29 cellular contexts compared by ENCODE assay signal in the genomic region with DNA sequence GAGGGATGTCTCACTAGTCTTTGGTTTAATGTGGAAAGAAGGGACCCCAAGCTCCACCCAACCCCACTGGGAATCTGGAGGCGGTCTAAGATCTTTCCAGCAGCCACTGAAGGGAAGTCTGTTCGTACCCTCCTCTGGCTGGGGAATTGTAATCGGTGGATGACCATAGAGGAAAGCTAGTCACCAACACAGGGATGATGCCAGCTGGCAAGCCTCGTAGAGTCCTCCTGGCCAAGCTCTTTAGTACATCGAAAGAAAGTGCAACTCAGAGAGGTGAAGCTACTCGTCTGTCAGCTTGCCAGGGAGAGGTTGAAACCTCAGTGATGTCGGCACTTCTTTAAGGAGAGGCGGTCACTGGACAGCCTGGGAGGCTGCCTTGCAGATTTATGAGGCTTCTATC. TPM values are rescaled to one million over a fixed set of nuclear protein-coding genes. Genes with fewer than 3 reads are reported as not detected.
DNase-seq lines count a peak whose midpoint lies in the region; ATAC-seq and TF ChIP-seq lines count a peak whose summit lies in the region.
"Had no signal": no experiment of that assay in that cellular context is flagged by ENCODE, and none has a peak within 500 bp of the region (broad histone marks: within the 10 kb centered on the region; RNA-seq: fewer than 3 reads in every experiment).

No MANE protein-coding gene starts in this region.

- H3K27me3 ChIP-seq in left ventricle myocardium inferior (ENCODE audit: low read depth) = no peaks in the 10 kb centered on the region
- H3K27me3 ChIP-seq in smooth muscle cell (ENCODE audit: low read depth) = no peaks in the 10 kb centered on the region
- H3K27me3 ChIP-seq: BLaER1 treated with 17β-estradiol and CSF1 and Interleukin-3, amounts not matched to agents 10 nM and 100 nM; gastroesophageal sphincter had no signal

- H3K9ac ChIP-seq in smooth muscle cell (ENCODE audit: low read depth) = no peak overlapping the region
- H3K9ac ChIP-seq: BLaER1 treated with 17β-estradiol and CSF1 and Interleukin-3, amounts not matched to agents 10 nM and 100 nM had no signal

- no peaks in the 10 kb centered on the region for H3K79me2 ChIP-seq in smooth muscle cell (ENCODE audit: low read depth)

- no peaks in the 10 kb centered on the region for H3F3A ChIP-seq in smooth muscle cell (ENCODE audit: low read depth)

- intact Hi-C loops in left ventricle myocardium inferior (cut with micrococcal nuclease) = no loop called here
- intact Hi-C loops in activated CD4-positive, alpha-beta T cell treated with anti-CD3 and anti-CD28 coated beads for 36 hours (cut with DNase I, micrococcal nuclease) = no loop called here

- peak overlapping the region; percentile 73 for H3K4me2 ChIP-seq in smooth muscle cell
- H3K4me2 ChIP-seq: BLaER1 treated with 17β-estradiol and CSF1 and Interleukin-3, amounts not matched to agents 10 nM and 100 nM had no signal

- H3K9me3 ChIP-seq in left ventricle myocardium inferior (replicated peaks) (no peaks in the 10 kb centered on the region), smooth muscle cell (replicated peaks; ENCODE audit: low read depth) (no peaks in the 10 kb centered on the region)
- H3K9me3 ChIP-seq: gastroesophageal sphincter had no signal

- H3K27ac ChIP-seq in left ventricle myocardium inferior (replicated peaks) (no peak overlapping the region), smooth muscle cell (ENCODE audit: low read depth) (no peak overlapping the region)
- H3K27ac ChIP-seq: 22Rv1; BLaER1 treated with 17β-estradiol and CSF1 and Interleukin-3, amounts not matched to agents 10 nM and 100 nM; gastroesophageal sphincter had no signal

- H3K4me1 Mint-ChIP-seq in activated CD4-positive, alpha-beta T cell treated with anti-CD3 and anti-CD28 coated beads for 36 hours = no peaks in the 10 kb centered on the region
- H3K4me1 Mint-ChIP-seq: activated CD8-positive, alpha-beta memory T cell treated with anti-CD3 and anti-CD28 coated beads, Interleukin-2, amount 10 ng/mL, durations not matched to agents 7 days and 5 days; nephron; stimulated activated naive CD8-positive, alpha-beta T cell treated with anti-CD3 and anti-CD28 coated beads, Interleukin-15, amount 100 ng/mL, for 72 hours had no signal

- H3K9me3 Mint-ChIP-seq in activated CD4-positive, alpha-beta T cell treated with anti-CD3 and anti-CD28 coated beads for 36 hours (ENCODE audit: low read depth) = no peaks in the 10 kb centered on the region
- H3K9me3 Mint-ChIP-seq: activated naive CD4-positive, alpha-beta T cell treated with anti-CD3 and anti-CD28 coated beads, Interleukin-2, amount 50 U/mL, for 72 hours; activated T-helper 1 cell treated with anti-CD3 and anti-CD28 coated beads, Interleukin-12 subunit alpha, Interleukin-12 subunit beta, Interleukin-2, Interleukin-4 antibody, amounts not matched to agents 30 ng/mL and 10 ng/mL and 1 ng/mL, durations not matched to agents 14 hours and 24 hours and 36 hours; dendritic cell treated with granulocyte-macrophage colony-stimulating factor and Interleukin-4, amounts not matched to agents 40 ng/mL and 50 ng/mL, for 4 days; stimulated activated naive CD8-positive, alpha-beta T cell treated with anti-CD3 and anti-CD28 coated beads, Interleukin-15, amount 100 ng/mL, for 72 hours had no signal

- H3K4me1 ChIP-seq in left ventricle myocardium inferior (peaks cover 6% of the 10 kb centered on the region), smooth muscle cell (ENCODE audit: low read depth) (no peaks in the 10 kb centered on the region)
- H3K4me1 ChIP-seq: BLaER1 treated with 17β-estradiol and CSF1 and Interleukin-3, amounts not matched to agents 10 nM and 100 nM; gastroesophageal sphincter had no signal

- TF ChIP-seq CTCF in astrocyte of the cerebellum (IDR thresholded peaks at IDR 0.05; ENCODE audit: low read depth, low read length, missing control alignments) (no peak), left ventricle myocardium inferior (IDR thresholded peaks at IDR 0.05; ENCODE audit: borderline replicate concordance) (no peak), smooth muscle cell (IDR thresholded peaks at IDR 0.05; ENCODE audit: borderline replicate concordance, insufficient read depth, poor library complexity, severe bottlenecking) (no peak)

- H3K4me3 ChIP-seq in astrocyte of the cerebellum (ENCODE audit: low read depth, low read length) = no peak overlapping the region
- no peak overlapping the region for H3K4me3 ChIP-seq in left ventricle myocardium inferior
- peak overlapping the region; percentile 44 for H3K4me3 ChIP-seq in smooth muscle cell
- H3K4me3 ChIP-seq: BLaER1 treated with 17β-estradiol and CSF1 and Interleukin-3, amounts not matched to agents 10 nM and 100 nM; gastroesophageal sphincter had no signal

- CTCF ChIA-PET in activated CD4-positive, alpha-beta T cell treated with anti-CD3 and anti-CD28 coated beads for 36 hours (lab: Charles Lee) = no interaction called here

- POLR2A ChIA-PET in activated CD4-positive, alpha-beta T cell treated with anti-CD3 and anti-CD28 coated beads for 36 hours (lab: Charles Lee) = no interaction called here

- DNase-seq in DMS53 (lab: John Stamatoyannopoulos, UW) = peak; percentile 2
- no peak for DNase-seq in DMS53 treated with DMSO at 0.1 percent for 48 hours (lab: John Stamatoyannopoulos, UW; ENCODE audit: unreplicated experiment)
- peak; percentile 38 for DNase-seq in astrocyte of the cerebellum (ENCODE audit: low read depth)
- peak; percentile 29 for DNase-seq in left ventricle myocardium inferior
- no peak for DNase-seq in smooth muscle cell (lab: John Stamatoyannopoulos, UW; ENCODE audit: unreplicated experiment)
- no peak for DNase-seq in activated CD4-positive, alpha-beta T cell treated with anti-CD3 and anti-CD28 coated beads for 36 hours
- DNase-seq in cerebellar nuclear complex (lab: John Stamatoyannopoulos, UW) = no peak
- DNase-seq: activated CD4-positive, alpha-beta T cell treated with anti-CD3 and anti-CD28 coated beads for 4 hours; activated CD8-positive, alpha-beta memory T cell treated with anti-CD3 and anti-CD28 coated beads, Interleukin-2, amount 10 ng/mL, durations not matched to agents 7 days and 5 days; Calu3; midbrain; MM.1S; NCI-H146; NCI-H2171; NCI-H748 treated with DMSO at 0.1 percent for 48 hours; OCI-M1; posterior cingulate gyrus; SHP77; stimulated activated CD4-positive, alpha-beta T cell treated with anti-CD3 and anti-CD28 coated beads, Interleukin-4, amount 100 ng/mL, for 4 hours; stimulated activated naive CD8-positive, alpha-beta T cell treated with anti-CD3 and anti-CD28 coated beads, Interleukin-15, amount 100 ng/mL, for 72 hours had no signal

- H3K27me3 Mint-ChIP-seq in activated CD4-positive, alpha-beta T cell treated with anti-CD3 and anti-CD28 coated beads for 36 hours = no peaks in the 10 kb centered on the region
- H3K27me3 Mint-ChIP-seq: activated CD8-positive, alpha-beta memory T cell treated with anti-CD3 and anti-CD28 coated beads, Interleukin-2, amount 10 ng/mL, durations not matched to agents 7 days and 5 days; brain; dendritic cell treated with granulocyte-macrophage colony-stimulating factor and Interleukin-4, amounts not matched to agents 40 ng/mL and 50 ng/mL, for 4 days; stimulated activated naive CD8-positive, alpha-beta T cell treated with anti-CD3 and anti-CD28 coated beads, Interleukin-15, amount 100 ng/mL, for 72 hours had no signal

- in situ Hi-C loops in astrocyte of the cerebellum (cut with HindIII; ENCODE audit: low sequenced_read_pairs) = no loop called here

- WGBS in smooth muscle cell (ENCODE audit: low lambda C conversion rate) = 68% methylated on average over 8 of the region's 8 CpGs

- no peaks in the 10 kb centered on the region for H3K36me3 ChIP-seq in left ventricle myocardium inferior
- no peaks in the 10 kb centered on the region for H3K36me3 ChIP-seq in smooth muscle cell (ENCODE audit: low read depth)
- H3K36me3 ChIP-seq: BLaER1 treated with 17β-estradiol and CSF1 and Interleukin-3, amounts not matched to agents 10 nM and 100 nM; gastroesophageal sphincter had no signal

- no peak overlapping the region for H2AFZ ChIP-seq in smooth muscle cell (ENCODE audit: low read depth)

- no peak overlapping the region for H3K4me3 Mint-ChIP-seq in activated CD4-positive, alpha-beta T cell treated with anti-CD3 and anti-CD28 coated beads for 36 hours
- H3K4me3 Mint-ChIP-seq: activated CD8-positive, alpha-beta memory T cell treated with anti-CD3 and anti-CD28 coated beads, Interleukin-2, amount 10 ng/mL, durations not matched to agents 7 days and 5 days; activated T-helper 1 cell treated with anti-CD3 and anti-CD28 coated beads, Interleukin-12 subunit alpha, Interleukin-12 subunit beta, Interleukin-2, Interleukin-4 antibody, amounts not matched to agents 30 ng/mL and 10 ng/mL and 1 ng/mL, durations not matched to agents 14 hours and 24 hours and 36 hours; brain; dendritic cell treated with granulocyte-macrophage colony-stimulating factor and Interleukin-4, amounts not matched to agents 40 ng/mL and 50 ng/mL, for 4 days; nephron; stimulated activated naive CD8-positive, alpha-beta T cell treated with anti-CD3 and anti-CD28 coated beads, Interleukin-15, amount 100 ng/mL, for 72 hours had no signal

- no peaks in the 10 kb centered on the region for H4K20me1 ChIP-seq in smooth muscle cell (ENCODE audit: low read depth)
- H4K20me1 ChIP-seq: BLaER1 treated with 17β-estradiol and CSF1 and Interleukin-3, amounts not matched to agents 10 nM and 100 nM had no signal

- H3K27ac Mint-ChIP-seq in activated CD4-positive, alpha-beta T cell treated with anti-CD3 and anti-CD28 coated beads for 36 hours = no peak overlapping the region
- H3K27ac Mint-ChIP-seq: activated CD8-positive, alpha-beta memory T cell treated with anti-CD3 and anti-CD28 coated beads, Interleukin-2, amount 10 ng/mL, durations not matched to agents 7 days and 5 days; activated naive CD4-positive, alpha-beta T cell treated with anti-CD3 and anti-CD28 coated beads, Interleukin-2, amount 50 U/mL, for 72 hours; activated T-helper 1 cell treated with anti-CD3 and anti-CD28 coated beads, Interleukin-12 subunit alpha, Interleukin-12 subunit beta, Interleukin-2, Interleukin-4 antibody, amounts not matched to agents 30 ng/mL and 10 ng/mL and 1 ng/mL, durations not matched to agents 14 hours and 24 hours and 36 hours; dendritic cell treated with granulocyte-macrophage colony-stimulating factor and Interleukin-4, amounts not matched to agents 40 ng/mL and 50 ng/mL, for 4 days; nephron; stimulated activated naive CD8-positive, alpha-beta T cell treated with anti-CD3 and anti-CD28 coated beads, Interleukin-15, amount 100 ng/mL, for 72 hours had no signal

- ATAC-seq in activated CD4-positive, alpha-beta T cell treated with anti-CD3 and anti-CD28 coated beads for 36 hours = no peak
- ATAC-seq in HG02852 (IDR thresholded peaks at IDR 0.05; ENCODE audit: unreplicated experiment) = no peak
- ATAC-seq: activated CD8-positive, alpha-beta memory T cell treated with anti-CD3 and anti-CD28 coated beads, Interleukin-2, amount 10 ng/mL, durations not matched to agents 7 days and 5 days; activated naive CD4-positive, alpha-beta T cell treated with anti-CD3 and anti-CD28 coated beads, Interleukin-2, amount 50 U/mL, for 72 hours; gastroesophageal sphincter; stimulated activated naive CD8-positive, alpha-beta T cell treated with anti-CD3 and anti-CD28 coated beads, Interleukin-15, amount 100 ng/mL, for 72 hours had no signal

- no peaks in the 10 kb centered on the region for H3K36me3 Mint-ChIP-seq in activated CD4-positive, alpha-beta T cell treated with anti-CD3 and anti-CD28 coated beads for 36 hours (ENCODE audit: low read depth)
- H3K36me3 Mint-ChIP-seq: activated CD8-positive, alpha-beta memory T cell treated with anti-CD3 and anti-CD28 coated beads, Interleukin-2, amount 10 ng/mL, durations not matched to agents 7 days and 5 days; activated naive CD4-positive, alpha-beta T cell treated with anti-CD3 and anti-CD28 coated beads, Interleukin-2, amount 50 U/mL, for 72 hours had no signal

RNA-seq across cellular contexts. Expression of a gene that starts 58.7 kb away (rescaled TPM):
- 1.8 TPM for total RNA-seq in left ventricle myocardium inferior
- total RNA-seq in smooth muscle cell = 0.99 and 2.4 TPM in 2 replicates
- polyA plus RNA-seq in smooth muscle cell = 3.8 and 4.7 TPM in 2 replicates
- 1 to 10 TPM; 1.5 to 1.6 TPM for total RNA-seq in activated CD4-positive, alpha-beta T cell treated with anti-CD3 and anti-CD28 coated beads for 36 hours

Comparison
In these comparisons a context has a peak if more than half of its experiments do, and no peak if none do; other contexts are left out.
1. DNase-seq: peak in DMS53 (single experiment), astrocyte of the cerebellum (single experiment) and left ventricle myocardium inferior (single experiment); none in DMS53 treated with DMSO at 0.1 percent for 48 hours (single experiment), smooth muscle cell (single experiment), activated CD4-positive, alpha-beta T cell treated with anti-CD3 and anti-CD28 coated beads for 36 hours (single experiment) and cerebellar nuclear complex (0 of 2).